ENCODE assay signal across 18 cellular contexts in genomic region chr16:67364610-67365256, GRCh38. TPM values are rescaled to one million over a fixed set of nuclear protein-coding genes. Genes with fewer than 3 reads are reported as not detected.
A peak's percentile ranks its signal among the peaks of the same experiment; 100 is the strongest.
DNase-seq lines count a peak whose midpoint lies in the region; ATAC-seq and TF ChIP-seq lines count a peak whose summit lies in the region.
"Had no signal": no experiment of that assay in that cellular context is flagged by ENCODE, and none has a peak within 500 bp of the region (broad histone marks: within the 10 kb centered on the region; RNA-seq: fewer than 3 reads in every experiment).

No MANE protein-coding gene starts in this region.

- peaks cover 7 to 34% (median 18%) of the 10 kb centered on the region in 10 experiments; a peak in 17 of 20 replicates for H3K4me1 ChIP-seq in BLaER1 treated with 17β-estradiol and CSF1 and Interleukin-3, amounts not matched to agents 10 nM and 100 nM
- no peaks in the 10 kb centered on the region for H3K4me1 ChIP-seq in mucosa of descending colon (ENCODE audit: low read depth)
- H3K4me1 ChIP-seq: foreskin keratinocyte had no signal

- H3K27ac ChIP-seq in BLaER1 treated with 17β-estradiol and CSF1 and Interleukin-3, amounts not matched to agents 10 nM and 100 nM, result peak overlapping the region in 7 of 11 experiments; percentile 18 to 79 (median 54); a peak in 11 of 22 replicates
- H3K27ac ChIP-seq: foreskin keratinocyte, WERI-Rb-1 had no signal

- TF ChIP-seq CTCF in activated B cell treated with CpG ODN at 0.5 μM for 24 hours (IDR thresholded peaks at IDR 0.05) (no peak), mucosa of descending colon (IDR thresholded peaks at IDR 0.05) (no peak)

- no peaks in the 10 kb centered on the region for H3K27me3 ChIP-seq in BLaER1 treated with 17β-estradiol and CSF1 and Interleukin-3, amounts not matched to agents 10 nM and 100 nM

- H3K9me3 Mint-ChIP-seq in activated B cell treated with CpG ODN at 0.5 μM for 24 hours, result no peaks in the 10 kb centered on the region

- peak overlapping the region; percentile 6 to 77 (median 46); a peak in 16 of 22 replicates for H3K4me2 ChIP-seq in BLaER1 treated with 17β-estradiol and CSF1 and Interleukin-3, amounts not matched to agents 10 nM and 100 nM

- no peaks in the 10 kb centered on the region for H3K36me3 Mint-ChIP-seq in activated B cell treated with CpG ODN at 0.5 μM for 24 hours (ENCODE audit: low read depth)

- POLR2A ChIA-PET in activated B cell treated with CpG ODN at 0.5 μM for 24 hours (lab: Charles Lee), result interaction anchor here (0.5 to 0.6 kb wide), 2 partner anchors 40 to 338 kb away, joined by 3 read pairs; no protein-coding TSS in a partner anchor

- peak overlapping the region; percentile 43 for H3K27ac Mint-ChIP-seq in activated B cell treated with CpG ODN at 0.5 μM for 24 hours

- ATAC-seq in activated B cell treated with CpG ODN at 0.5 μM for 24 hours (ENCODE audit: low read depth), result peak; percentile 34
- peak; percentile 22 for ATAC-seq in mucosa of descending colon
- ATAC-seq in GM21717 (IDR thresholded peaks at IDR 0.05; ENCODE audit: unreplicated experiment), result no peak
- ATAC-seq in GM18498 (IDR thresholded peaks at IDR 0.05; ENCODE audit: unreplicated experiment), result no peak
- no peak for ATAC-seq in GM21526 (IDR thresholded peaks at IDR 0.05; ENCODE audit: low FRiP score, unreplicated experiment)
- ATAC-seq: foreskin keratinocyte had no signal

- peaks cover 17% of the 10 kb centered on the region for H3K4me1 Mint-ChIP-seq in activated B cell treated with CpG ODN at 0.5 μM for 24 hours

- peak overlapping the region in 4 of 11 experiments; percentile 36 to 63 (median 52); a peak in 6 of 22 replicates for H3K9ac ChIP-seq in BLaER1 treated with 17β-estradiol and CSF1 and Interleukin-3, amounts not matched to agents 10 nM and 100 nM

- H4K20me1 ChIP-seq in BLaER1 treated with 17β-estradiol and CSF1 and Interleukin-3, amounts not matched to agents 10 nM and 100 nM, result no peaks in the 10 kb centered on the region

- H3K36me3 ChIP-seq in BLaER1 treated with 17β-estradiol and CSF1 and Interleukin-3, amounts not matched to agents 10 nM and 100 nM, result no peaks in the 10 kb centered on the region
- no peaks in the 10 kb centered on the region for H3K36me3 ChIP-seq in mucosa of descending colon (ENCODE audit: low read depth)
- H3K36me3 ChIP-seq: WERI-Rb-1 had no signal

- peak overlapping the region; percentile 11 for H3K4me3 Mint-ChIP-seq in activated B cell treated with CpG ODN at 0.5 μM for 24 hours

- H3K9me3 ChIP-seq in BLaER1 treated with 17β-estradiol and CSF1 and Interleukin-3, amounts not matched to agents 10 nM and 100 nM (replicated peaks in 1 of 11), result peaks cover 0 to 8% (median 2%) of the 10 kb centered on the region in 11 experiments; a peak in 11 of 22 replicates
- H3K9me3 ChIP-seq in mucosa of descending colon, result no peaks in the 10 kb centered on the region

- peak overlapping the region in 1 of 10 experiments; percentile 16; a peak in 1 of 20 replicates for H3K4me3 ChIP-seq in BLaER1 treated with 17β-estradiol and CSF1 and Interleukin-3, amounts not matched to agents 10 nM and 100 nM
- H3K4me3 ChIP-seq in mucosa of descending colon, result no peak overlapping the region

- CTCF ChIA-PET in activated B cell treated with CpG ODN at 0.5 μM for 24 hours (lab: Charles Lee), result no interaction called here

- intact Hi-C loops in activated B cell treated with CpG ODN at 0.5 μM for 24 hours (cut with micrococcal nuclease) (no loop called here), mucosa of descending colon (cut with DNase I, micrococcal nuclease) (no loop called here)

- DNase-seq in HT-29 (ENCODE audit: low spot score), result peak; percentile 55
- no peak for DNase-seq in activated B cell treated with CpG ODN at 0.5 μM for 24 hours
- no peak for DNase-seq in mucosa of descending colon
- DNase-seq in NCI-H146 treated with DMSO at 0.1 percent for 48 hours (lab: John Stamatoyannopoulos, UW; ENCODE audit: unreplicated experiment), result no peak
- DNase-seq: activated naive CD4-positive, alpha-beta T cell; C1 segment of cervical spinal cord; foreskin keratinocyte; NCI-H187; NCI-H82; SHP77 treated with DMSO at 0.1 percent for 48 hours; stimulated activated CD4-positive, alpha-beta T cell treated with anti-CD3 and anti-CD28 coated beads, Interleukin-4, amount 100 ng/mL, for 1 hour; WERI-Rb-1 had no signal

- H3K27me3 Mint-ChIP-seq in activated B cell treated with CpG ODN at 0.5 μM for 24 hours, result no peaks in the 10 kb centered on the region

RNA-seq across cellular contexts. Expression of gene TPPP3, which starts 28.6 kb away (rescaled TPM):
- total RNA-seq in HT-29 (2014; rRNA removed; shearing (Covaris generic)), result 70.5 and 70.9 TPM in 2 replicates
- total RNA-seq in activated B cell treated with CpG ODN at 0.5 μM for 24 hours (0.15 TPM in 1 of 2 replicates, not detected in the other), mucosa of descending colon (10 to 100 TPM in 1 of 3 donors, 1 to 10 TPM in 2; 3.8 to 23.8 (median 4.8) TPM)
- total RNA-seq: activated CD8-positive, alpha-beta memory T cell treated with anti-CD3 and anti-CD28 coated beads for 36 hours had no signal

RNA-seq across cellular contexts. Expression of gene LRRC36, which starts 38.1 kb away (rescaled TPM):
- 0.46 TPM in 1 of 2 replicates, not detected in the other for total RNA-seq in HT-29 (2014; rRNA removed; shearing (Covaris generic))
- total RNA-seq in activated B cell treated with CpG ODN at 0.5 μM for 24 hours (0.49 and 0.69 TPM in 2 replicates), mucosa of descending colon (1 to 10 TPM in 1 of 3 donors, under 1 TPM in 1, not detected in 1; 0.90 to 1.5 TPM)
- total RNA-seq: foreskin keratinocyte, G401 had no signal

RNA-seq across cellular contexts. Expression of gene KCTD19, which starts 38.2 kb away (rescaled TPM):
- total RNA-seq in HT-29 (2014; rRNA removed; shearing (Covaris generic)), result not detected in 2 replicates
- not detected in 2 replicates for total RNA-seq in activated B cell treated with CpG ODN at 0.5 μM for 24 hours
- total RNA-seq in mucosa of descending colon, result under 1 TPM in 1 of 3 donors, not detected in 2; 0.05 TPM
- total RNA-seq: foreskin keratinocyte had no signal

RNA-seq across cellular contexts. Expression of gene ZDHHC1, which starts 51.5 kb away (rescaled TPM):
- total RNA-seq in HT-29 (2014; rRNA removed; shearing (Covaris generic)), result 21.5 and 24.4 TPM in 2 replicates
- total RNA-seq in activated B cell treated with CpG ODN at 0.5 μM for 24 hours, result 2.8 and 3.8 TPM in 2 replicates
- 10 to 100 TPM in 1 of 3 donors, 1 to 10 TPM in 2; 9.2 to 12.3 (median 10.0) TPM for total RNA-seq in mucosa of descending colon

Comparison
In these comparisons a context has a peak if more than half of its experiments do, and no peak if none do; other contexts are left out.
1. ATAC-seq: peak in activated B cell treated with CpG ODN at 0.5 μM for 24 hours (single experiment) and mucosa of descending colon (single experiment); none in GM21717 (single experiment), GM18498 (single experiment) and GM21526 (single experiment).